In genomic region chr10:26703974-26704373, GRCh38 we compare ENCODE assay signal across 8 cellular contexts.
"Had no signal": no experiment of that assay in that cellular context is flagged by ENCODE, and none has a peak within 500 bp of the region (broad histone marks: within the 10 kb centered on the region; RNA-seq: fewer than 3 reads in every experiment).

No MANE protein-coding gene starts in this region.

- H3K4me3 ChIP-seq: GM12878 had no signal

- FAIRE-seq: G401.6, GM12878, GM12891, GM12892, GM18507, GM19239 had no signal

- DNase-seq: GDM1, GF-D8 had no signal

- ATAC-seq: GM12878 had no signal
